ENCODE assay signal across 26 cellular contexts in genomic region chr19:18529782-18530181, GRCh38. TPM values are rescaled to one million over a fixed set of nuclear protein-coding genes. Genes with fewer than 3 reads are reported as not detected.
A peak's percentile ranks its signal among the peaks of the same experiment; 100 is the strongest.
DNase-seq lines count a peak whose midpoint lies in the region; ATAC-seq, FAIRE-seq and TF ChIP-seq lines count a peak whose summit lies in the region.
"Had no signal": no experiment of that assay in that cellular context is flagged by ENCODE, and none has a peak within 500 bp of the region (broad histone marks: within the 10 kb centered on the region; RNA-seq: fewer than 3 reads in every experiment).

No MANE protein-coding gene starts in this region.

- H4K8ac ChIP-seq in IMR-90 (ENCODE audit: low read depth in 2 of 2, low read length in 2 of 2): no peak overlapping the region

- peak; percentile 72 for ATAC-seq in IMR-90 (ENCODE audit: low read depth)
- peak; percentile 25 for ATAC-seq in K562
- ATAC-seq in stimulated activated effector memory CD8-positive, alpha-beta T cell treated with anti-CD3 and anti-CD28 coated beads, Interleukin-12 subunit alpha, Interleukin-12 subunit beta, amount 100 ng/mL, for 72 hours: peak; percentile 29
- ATAC-seq: GM12878 had no signal

- H2AFZ ChIP-seq in IMR-90 (replicated peaks; ENCODE audit: low read length, poor library complexity): no peak overlapping the region
- H2AFZ ChIP-seq in K562 (ENCODE audit: low read depth, low read length): no peak overlapping the region

- H3K4me2 ChIP-seq in IMR-90 (ENCODE audit: low read depth, low read length) (no peak overlapping the region), K562 (ENCODE audit: insufficient read depth, low read length) (no peak overlapping the region)

- TF ChIP-seq CTCF in IMR-90 (conservative IDR thresholded peaks at IDR 0.05; ENCODE audit: low read depth, low read length) (no peak), K562 (IDR thresholded peaks at IDR 0.05 in 2 of 3, conservative IDR thresholded peaks at IDR 0.05 in 1 of 3; ENCODE audit: insufficient read depth in 2 of 3, low read depth in 1 of 3, low read length in 3 of 3) (no peak)

- no peak overlapping the region for H2BK5ac ChIP-seq in IMR-90 (ENCODE audit: low read depth, low read length, poor library complexity, severe bottlenecking)

- H3K4me3 ChIP-seq in IMR-90 (ENCODE audit: insufficient read depth, low read depth, low read length) (no peak overlapping the region), K562 (no peak overlapping the region)
- H3K4me3 ChIP-seq: colonic mucosa, GM12878, lower lobe of right lung, spleen, stomach had no signal

- H3K79me2 ChIP-seq in K562 (ENCODE audit: control insufficient read depth, insufficient read depth, low read length): no peaks in the 10 kb centered on the region

- H2AK9ac ChIP-seq in IMR-90 (replicated peaks; ENCODE audit: low read depth, low read length, poor library complexity): peak overlapping the region; percentile 44

- H3K9me3 ChIP-seq in IMR-90 (ENCODE audit: control insufficient read depth, insufficient read depth, low read length) (no peaks in the 10 kb centered on the region), K562 (replicated peaks; ENCODE audit: control insufficient read depth, insufficient read depth, low read depth, low read length) (no peaks in the 10 kb centered on the region)
- H3K9me3 ChIP-seq: Caco-2, colonic mucosa, lower lobe of right lung, neutrophil, spleen, stomach had no signal

- peaks cover 42% of the 10 kb centered on the region for H3K36me3 Mint-ChIP-seq in stimulated activated effector memory CD8-positive, alpha-beta T cell treated with anti-CD3 and anti-CD28 coated beads, Interleukin-12 subunit alpha, Interleukin-12 subunit beta, amount 100 ng/mL, for 72 hours

- H3K9ac ChIP-seq in IMR-90 (ENCODE audit: low read depth, low read length): no peak overlapping the region
- H3K9ac ChIP-seq in K562 (ENCODE audit: insufficient read depth in 1 of 2, low read depth in 2 of 2, low read length in 2 of 2): no peak overlapping the region

- FAIRE-seq in K562 (lab: Jason Lieb, UNC): no peak
- FAIRE-seq: GM12878 had no signal

- CTCF ChIA-PET in IMR-90 (lab: Yijun Ruan, JAX): no interaction called here
- CTCF ChIA-PET in K562 (lab: Yijun Ruan, JAX; ENCODE audit: low intra/inter-chr PET ratio): no interaction called here

- POLR2A ChIA-PET in IMR-90 (lab: Charles Lee; ENCODE audit: unreplicated experiment) (no interaction called here), K562 (lab: Yijun Ruan, JAX) (interaction anchor here (1.2 kb wide), 1 partner anchor 10 kb away, joined by 5 read pairs; no protein-coding TSS in a partner anchor)

- BruUV-seq in IMR-90 (replicated peaks; lab: Mats Ljungman, UMichigan) (no TSS peak), K562 (replicated peaks; lab: Mats Ljungman, UMichigan) (no TSS peak)

- no peak overlapping the region for H3K4ac ChIP-seq in IMR-90 (ENCODE audit: low read depth, low read length)

- H3K27me3 ChIP-seq in IMR-90 (ENCODE audit: control insufficient read depth, insufficient read depth, low read length) (no peaks in the 10 kb centered on the region), K562 (ENCODE audit: control insufficient read depth in 2 of 2, insufficient read depth in 2 of 2, low read length in 2 of 2) (no peaks in the 10 kb centered on the region)
- H3K27me3 ChIP-seq: brain microvascular endothelial cell, colonic mucosa, neutrophil, spleen, stomach had no signal

- no peak overlapping the region for H3K18ac ChIP-seq in IMR-90 (ENCODE audit: low read depth, low read length)

- dilution Hi-C loops in IMR-90 (cut with HindIII; ENCODE audit: low sequenced_read_pairs, unreplicated experiment): no loop called here

- H3K4me3 Mint-ChIP-seq in stimulated activated effector memory CD8-positive, alpha-beta T cell treated with anti-CD3 and anti-CD28 coated beads, Interleukin-12 subunit alpha, Interleukin-12 subunit beta, amount 100 ng/mL, for 72 hours: no peak overlapping the region
- H3K4me3 Mint-ChIP-seq: type B pancreatic cell had no signal

- H3K4me1 ChIP-seq in IMR-90 (ENCODE audit: control insufficient read depth, insufficient read depth, low read length) (no peaks in the 10 kb centered on the region), K562 (replicated peaks in 1 of 2; ENCODE audit: control insufficient read depth in 2 of 2, insufficient read depth in 2 of 2, low read length in 2 of 2) (peaks cover 6 to 24% of the 10 kb centered on the region in 2 experiments; a peak in 4 of 5 replicates)
- H3K4me1 ChIP-seq: Caco-2, colonic mucosa, stomach had no signal

- TF ChIP-seq EP300 in K562 (IDR thresholded peaks at IDR 0.05; ENCODE audit: low read length): no peak

- H3K9me3 Mint-ChIP-seq in stimulated activated effector memory CD8-positive, alpha-beta T cell treated with anti-CD3 and anti-CD28 coated beads, Interleukin-12 subunit alpha, Interleukin-12 subunit beta, amount 100 ng/mL, for 72 hours: no peaks in the 10 kb centered on the region
- H3K9me3 Mint-ChIP-seq: type B pancreatic cell had no signal

- H3K27ac Mint-ChIP-seq in stimulated activated effector memory CD8-positive, alpha-beta T cell treated with anti-CD3 and anti-CD28 coated beads, Interleukin-12 subunit alpha, Interleukin-12 subunit beta, amount 100 ng/mL, for 72 hours: no peak overlapping the region
- H3K27ac Mint-ChIP-seq: type B pancreatic cell had no signal

- intact Hi-C loops in IMR-90 (cut with micrococcal nuclease): no loop called here
- intact Hi-C loops in K562 (cut with micrococcal nuclease): no loop called here

- H2AK5ac ChIP-seq in IMR-90 (ENCODE audit: low read depth, low read length): no peak overlapping the region

- no peaks in the 10 kb centered on the region for H3K4me1 Mint-ChIP-seq in stimulated activated effector memory CD8-positive, alpha-beta T cell treated with anti-CD3 and anti-CD28 coated beads, Interleukin-12 subunit alpha, Interleukin-12 subunit beta, amount 100 ng/mL, for 72 hours

- H2BK20ac ChIP-seq in IMR-90 (ENCODE audit: low read depth, low read length): no peak overlapping the region

- no peak overlapping the region for H3K23ac ChIP-seq in IMR-90 (ENCODE audit: low read depth, low read length)

- H4K91ac ChIP-seq in IMR-90 (ENCODE audit: insufficient read depth, low read depth, low read length): no peak overlapping the region

- peaks cover 3 to 11% of the 10 kb centered on the region in 2 experiments; a peak in 2 of 4 replicates for H3K79me1 ChIP-seq in IMR-90 (ENCODE audit: low read depth in 1 of 2, low read length in 2 of 2)

- no peak for TF ChIP-seq RAD21 in IMR-90 (IDR thresholded peaks at IDR 0.05; ENCODE audit: low read length)
- TF ChIP-seq RAD21 in K562 (CRISPR knock-in tag; conservative IDR thresholded peaks at IDR 0.05 in 1 of 2, IDR thresholded peaks at IDR 0.05 in 1 of 2): no peak

- no peak overlapping the region for H3K56ac ChIP-seq in IMR-90 (ENCODE audit: extremely low read depth, insufficient read depth, low read length)

- in situ Hi-C loops in IMR-90 (cut with MboI; ENCODE audit: low sequenced_read_pairs): no loop called here
- in situ Hi-C loops in K562 (cut with MboI): no loop called here
- in situ Hi-C loops in KBM-7 (cut with MboI; ENCODE audit: low pct_unique_long_range_greater_than_20kb, low sequenced_read_pairs): no loop called here

- H4K20me1 ChIP-seq in IMR-90 (ENCODE audit: insufficient read depth, low read length) (no peaks in the 10 kb centered on the region), K562 (replicated peaks; ENCODE audit: control insufficient read depth, insufficient read depth, low read length) (no peaks in the 10 kb centered on the region)

- H2BK15ac ChIP-seq in IMR-90 (ENCODE audit: low read depth, low read length): no peak overlapping the region

- H3K14ac ChIP-seq in IMR-90 (replicated peaks; ENCODE audit: low read depth, low read length): no peak overlapping the region

- peak; percentile 71 for DNase-seq in NCI-H82 (lab: John Stamatoyannopoulos, UW)
- DNase-seq in NCI-H82 treated with DMSO at 0.1 percent for 48 hours (lab: John Stamatoyannopoulos, UW; ENCODE audit: unreplicated experiment): no peak
- no peak for DNase-seq in IMR-90
- DNase-seq in K562 (ENCODE audit: extremely low read depth in 1 of 4, low spot score in 3 of 4): peak in 1 of 4 experiments; percentile 11
- DNase-seq in stimulated activated effector memory CD8-positive, alpha-beta T cell treated with anti-CD3 and anti-CD28 coated beads, Interleukin-12 subunit alpha, Interleukin-12 subunit beta, amount 100 ng/mL, for 72 hours (ENCODE audit: low spot score in 2 of 2): no peak
- no peak for DNase-seq in DMS114 treated with DMSO at 0.1 percent for 48 hours (lab: John Stamatoyannopoulos, UW; ENCODE audit: unreplicated experiment)
- DNase-seq in DMS53 treated with DMSO at 0.1 percent for 48 hours (lab: John Stamatoyannopoulos, UW; ENCODE audit: unreplicated experiment): no peak
- DNase-seq in KBM-7: no peak
- DNase-seq: 8988T; activated CD4-positive, alpha-beta T cell treated with anti-CD3 and anti-CD28 coated beads for 4 hours; activated effector memory CD4-positive, alpha-beta T cell treated with Interleukin-2 at 50 U/mL for 16 hours; brain microvascular endothelial cell; Caco-2; colonic mucosa; head of caudate nucleus; KG1; lower lobe of right lung; NCI-H187; NCI-H345; retina; spleen; stimulated activated CD4-positive, alpha-beta T cell treated with anti-CD3 and anti-CD28 coated beads, Interleukin-4, amount 100 ng/mL, for 24 hours; stomach had no signal

- H3K36me3 ChIP-seq in IMR-90 (ENCODE audit: control insufficient read depth, insufficient read depth, low read length) (peaks cover 26% of the 10 kb centered on the region), K562 (ENCODE audit: control insufficient read depth, insufficient read depth, low read length) (peaks cover 22% of the 10 kb centered on the region; the same call in 2 of the 3 replicates)
- H3K36me3 ChIP-seq: colonic mucosa had no signal

- 84% methylated on average over 4 of the region's 7 CpGs; no CpG with 5 or more reads in 1 of the 2 experiments for WGBS in IMR-90 (ENCODE audit: extremely low coverage in 2 of 2, insufficient read length in 1 of 2), 2 experiments
- whole genome bisulfite sequencing in K562 (ENCODE audit: insufficient coverage, low coverage, missing lambda C conversion rate): 84% methylated on average over 7 of the region's 7 CpGs

- no peak overlapping the region for H2BK120ac ChIP-seq in IMR-90 (ENCODE audit: low read depth, low read length)

- H4K5ac ChIP-seq in IMR-90 (ENCODE audit: low read depth, low read length): no peak overlapping the region

- H3K9me1 ChIP-seq in IMR-90 (ENCODE audit: insufficient read depth, low read length) (peaks cover 8% of the 10 kb centered on the region; the same call in 1 of the 2 replicates), K562 (ENCODE audit: control insufficient read depth, insufficient read depth, low read length) (no peaks in the 10 kb centered on the region)

- H3K27ac ChIP-seq in IMR-90 (ENCODE audit: insufficient read depth, low read length) (no peak overlapping the region), K562 (ENCODE audit: extremely low read depth, low read depth, low read length) (no peak overlapping the region)
- H3K27ac ChIP-seq: brain microvascular endothelial cell, colonic mucosa, lower lobe of right lung, neutrophil, spleen, stomach had no signal

- no peak for TF ChIP-seq POLR2A in IMR-90 (IDR thresholded peaks at IDR 0.05; ENCODE audit: low read depth, low read length)
- no peak for TF ChIP-seq POLR2A in K562 (conservative IDR thresholded peaks at IDR 0.05)

RNA-seq across cellular contexts. Expression of gene ELL, which starts 7.9 kb away (rescaled TPM):
- total RNA-seq in IMR-90 (2012; rRNA removed): 6.3 and 6.7 TPM in 2 replicates
- polyA plus RNA-seq in IMR-90 (2012; rRNA removed): 13.1 and 15.0 TPM in 2 replicates
- polyA plus RNA-seq in IMR-90 (2012; cell fraction: cytosol; rRNA removed): 6.3 and 15.8 TPM in 2 replicates
- 23.8 and 42.6 TPM in 2 replicates for polyA plus RNA-seq in IMR-90 (2012; cell fraction: nucleus; rRNA removed; ENCODE audit: low replicate concordance)
- total RNA-seq in K562 (2011; cell fraction: chromatin; rRNA removed; ENCODE audit: low replicate concordance): 26.9 and 68.3 TPM in 2 replicates
- total RNA-seq in K562 (2011; cell fraction: nucleolus; rRNA removed): 36.6 and 44.4 TPM in 2 replicates
- 26.0 and 26.8 TPM in 2 replicates for total RNA-seq in K562 (2011; cell fraction: nucleoplasm; rRNA removed)
- total RNA-seq in K562 (2014; rRNA removed): 12.9 and 16.3 TPM in 2 replicates
- total RNA-seq in K562 (2014; rRNA removed; fragmentation: Illumina TruSeq; extraction: Trizol): 2.8 and 3.2 TPM in 2 replicates
- 5.4 and 6.0 TPM in 2 replicates for total RNA-seq in K562 (2015; rRNA removed; fragmentation: Illumina TruSeq; extraction: Trizol)
- 22.1 and 22.5 TPM in 2 replicates for total RNA-seq in K562 (2021)
- polyA plus RNA-seq in K562 (2011; rRNA removed): 4.0 and 9.2 TPM in 2 replicates
- polyA plus RNA-seq in K562 (2011; cell fraction: cytosol; rRNA removed): 4.9 and 11.1 TPM in 2 replicates
- polyA plus RNA-seq in K562 (2011; cell fraction: nucleus; rRNA removed): 14.6 and 22.8 TPM in 2 replicates
- polyA plus RNA-seq in K562 (2012): 12.3 and 14.0 TPM in 2 replicates
- polyA plus RNA-seq in K562 (2014; fragmentation: Illumina TruSeq; extraction: Trizol): 4.1 and 9.6 TPM in 2 replicates
- polyA plus RNA-seq in K562 (2014; fragmentation: Nextera tagmentation; extraction: Ambion mirVana): under 1 TPM; 0.24 to 0.45 TPM
- 9.0 and 13.2 TPM in 2 replicates for polyA plus RNA-seq in K562 (2014; rRNA removed)
- polyA minus RNA-seq in K562 (2011; rRNA and poly(A)+ RNA removed): 2.8 and 4.1 TPM in 2 replicates
- 7.6 and 14.9 TPM in 2 replicates for polyA minus RNA-seq in K562 (2011; cell fraction: cytosol; rRNA and poly(A)+ RNA removed)
- polyA minus RNA-seq in K562 (2011; cell fraction: nucleus; rRNA and poly(A)+ RNA removed): 7.0 and 10.7 TPM in 2 replicates

RNA-seq across cellular contexts. Expression of gene FKBP8, which starts 13.6 kb away (rescaled TPM):
- total RNA-seq in IMR-90 (2012; rRNA removed) (134 and 153 TPM in 2 replicates), K562 (2014; rRNA removed) (234 and 260 TPM in 2 replicates), K562 (2014; rRNA removed; fragmentation: Illumina TruSeq; extraction: Trizol) (16.0 and 21.8 TPM in 2 replicates), K562 (2015; rRNA removed; fragmentation: Illumina TruSeq; extraction: Trizol) (104 and 106 TPM in 2 replicates), K562 (2021) (228 and 236 TPM in 2 replicates)
- polyA plus RNA-seq in IMR-90 (2012; rRNA removed) (289 and 312 TPM in 2 replicates), K562 (2011; rRNA removed) (116 and 176 TPM in 2 replicates), K562 (2014; fragmentation: Illumina TruSeq; extraction: Trizol) (62.5 and 201 TPM in 2 replicates), K562 (2014; fragmentation: Nextera tagmentation; extraction: Ambion mirVana) (1 to 10 TPM in 1 of 2 experiments, under 1 TPM in 1; 0.46 to 1.0 TPM), K562 (2014; rRNA removed) (168 and 203 TPM in 2 replicates)
- polyA plus RNA-seq in IMR-90 (2012; cell fraction: cytosol; rRNA removed): 290 and 383 TPM in 2 replicates
- polyA plus RNA-seq in IMR-90 (2012; cell fraction: nucleus; rRNA removed; ENCODE audit: low replicate concordance): 283 and 393 TPM in 2 replicates
- total RNA-seq in K562 (2011; cell fraction: chromatin; rRNA removed; ENCODE audit: low replicate concordance): 26.1 and 86.1 TPM in 2 replicates
- total RNA-seq in K562 (2011; cell fraction: nucleolus; rRNA removed): 93.6 and 114 TPM in 2 replicates
- total RNA-seq in K562 (2011; cell fraction: nucleoplasm; rRNA removed): 59.8 and 63.9 TPM in 2 replicates
- 199 and 396 TPM in 2 replicates for polyA plus RNA-seq in K562 (2011; cell fraction: cytosol; rRNA removed)
- 128 and 178 TPM in 2 replicates for polyA plus RNA-seq in K562 (2011; cell fraction: nucleus; rRNA removed)
- 173 and 302 TPM in 2 replicates for polyA plus RNA-seq in K562 (2012)
- polyA minus RNA-seq in K562 (2011; rRNA and poly(A)+ RNA removed): 28.0 and 49.7 TPM in 2 replicates
- polyA minus RNA-seq in K562 (2011; cell fraction: cytosol; rRNA and poly(A)+ RNA removed): 138 and 159 TPM in 2 replicates
- 35.5 and 49.0 TPM in 2 replicates for polyA minus RNA-seq in K562 (2011; cell fraction: nucleus; rRNA and poly(A)+ RNA removed)

RNA-seq across cellular contexts. Expression of gene KXD1, which starts 27.9 kb away (rescaled TPM):
- total RNA-seq in IMR-90 (2012; rRNA removed) (66.7 and 89.2 TPM in 2 replicates), K562 (2014; rRNA removed) (133 and 147 TPM in 2 replicates), K562 (2014; rRNA removed; fragmentation: Illumina TruSeq; extraction: Trizol) (48.7 and 66.2 TPM in 2 replicates), K562 (2015; rRNA removed; fragmentation: Illumina TruSeq; extraction: Trizol) (80.5 and 83.3 TPM in 2 replicates), K562 (2021) (114 and 118 TPM in 2 replicates)
- polyA plus RNA-seq in IMR-90 (2012; rRNA removed) (196 and 253 TPM in 2 replicates), K562 (2011; rRNA removed) (159 and 217 TPM in 2 replicates), K562 (2014; fragmentation: Illumina TruSeq; extraction: Trizol) (191 and 210 TPM in 2 replicates), K562 (2014; fragmentation: Nextera tagmentation; extraction: Ambion mirVana) (10 to 100 TPM; 21.9 to 41.3 TPM), K562 (2014; rRNA removed) (153 and 177 TPM in 2 replicates)
- 76.4 and 143 TPM in 2 replicates for polyA plus RNA-seq in IMR-90 (2012; cell fraction: cytosol; rRNA removed)
- 116 and 178 TPM in 2 replicates for polyA plus RNA-seq in IMR-90 (2012; cell fraction: nucleus; rRNA removed; ENCODE audit: low replicate concordance)
- 91.9 and 173 TPM in 2 replicates for total RNA-seq in K562 (2011; cell fraction: chromatin; rRNA removed; ENCODE audit: low replicate concordance)
- total RNA-seq in K562 (2011; cell fraction: nucleolus; rRNA removed): 110 and 120 TPM in 2 replicates
- total RNA-seq in K562 (2011; cell fraction: nucleoplasm; rRNA removed): 109 and 127 TPM in 2 replicates
- polyA plus RNA-seq in K562 (2011; cell fraction: cytosol; rRNA removed): 242 and 309 TPM in 2 replicates
- 149 and 198 TPM in 2 replicates for polyA plus RNA-seq in K562 (2011; cell fraction: nucleus; rRNA removed)
- polyA plus RNA-seq in K562 (2012): 146 and 182 TPM in 2 replicates
- 64.2 and 93.8 TPM in 2 replicates for polyA minus RNA-seq in K562 (2011; rRNA and poly(A)+ RNA removed)
- polyA minus RNA-seq in K562 (2011; cell fraction: cytosol; rRNA and poly(A)+ RNA removed): 88.9 and 91.1 TPM in 2 replicates
- 27.5 and 34.8 TPM in 2 replicates for polyA minus RNA-seq in K562 (2011; cell fraction: nucleus; rRNA and poly(A)+ RNA removed)

RNA-seq across cellular contexts. Expression of gene UBA52, which starts 41.9 kb away (rescaled TPM):
- total RNA-seq in IMR-90 (2012; rRNA removed): 1,030 and 1,144 TPM in 2 replicates
- polyA plus RNA-seq in IMR-90 (2012; rRNA removed): 2,778 and 3,008 TPM in 2 replicates
- 3,160 and 3,447 TPM in 2 replicates for polyA plus RNA-seq in IMR-90 (2012; cell fraction: cytosol; rRNA removed)
- polyA plus RNA-seq in IMR-90 (2012; cell fraction: nucleus; rRNA removed; ENCODE audit: low replicate concordance): 792 and 822 TPM in 2 replicates
- total RNA-seq in K562 (2011; cell fraction: chromatin; rRNA removed; ENCODE audit: low replicate concordance): 157 and 351 TPM in 2 replicates
- total RNA-seq in K562 (2011; cell fraction: nucleolus; rRNA removed): 427 and 474 TPM in 2 replicates
- total RNA-seq in K562 (2011; cell fraction: nucleoplasm; rRNA removed): 616 and 1,019 TPM in 2 replicates
- 1,110 and 1,524 TPM in 2 replicates for total RNA-seq in K562 (2014; rRNA removed)
- 1,512 and 1,662 TPM in 2 replicates for total RNA-seq in K562 (2014; rRNA removed; fragmentation: Illumina TruSeq; extraction: Trizol)
- 1,433 and 1,470 TPM in 2 replicates for total RNA-seq in K562 (2015; rRNA removed; fragmentation: Illumina TruSeq; extraction: Trizol)
- total RNA-seq in K562 (2021): 2,028 and 2,215 TPM in 2 replicates
- 1,733 and 2,197 TPM in 2 replicates for polyA plus RNA-seq in K562 (2011; rRNA removed)
- 4,493 and 4,718 TPM in 2 replicates for polyA plus RNA-seq in K562 (2011; cell fraction: cytosol; rRNA removed)
- 1,163 and 1,235 TPM in 2 replicates for polyA plus RNA-seq in K562 (2011; cell fraction: nucleus; rRNA removed)
- 2,878 and 4,513 TPM in 2 replicates for polyA plus RNA-seq in K562 (2012)
- 2,671 and 2,751 TPM in 2 replicates for polyA plus RNA-seq in K562 (2014; fragmentation: Illumina TruSeq; extraction: Trizol)
- polyA plus RNA-seq in K562 (2014; fragmentation: Nextera tagmentation; extraction: Ambion mirVana): 1,000 to 10,000 TPM; 2,213 to 2,563 TPM
- polyA plus RNA-seq in K562 (2014; rRNA removed): 1,690 and 2,247 TPM in 2 replicates
- 1,555 and 1,880 TPM in 2 replicates for polyA minus RNA-seq in K562 (2011; rRNA and poly(A)+ RNA removed)
- 757 and 815 TPM in 2 replicates for polyA minus RNA-seq in K562 (2011; cell fraction: cytosol; rRNA and poly(A)+ RNA removed)
- 165 and 281 TPM in 2 replicates for polyA minus RNA-seq in K562 (2011; cell fraction: nucleus; rRNA and poly(A)+ RNA removed)

RNA-seq across cellular contexts. Expression of gene REX1BD, which starts 58.8 kb away (rescaled TPM):
- total RNA-seq in IMR-90 (2012; rRNA removed) (14.2 and 19.2 TPM in 2 replicates), K562 (2014; rRNA removed) (118 and 136 TPM in 2 replicates), K562 (2014; rRNA removed; fragmentation: Illumina TruSeq; extraction: Trizol) (4.8 and 7.2 TPM in 2 replicates), K562 (2015; rRNA removed; fragmentation: Illumina TruSeq; extraction: Trizol) (17.4 and 17.7 TPM in 2 replicates), K562 (2021) (78.5 and 87.0 TPM in 2 replicates)
- polyA plus RNA-seq in IMR-90 (2012; rRNA removed) (44.6 and 68.7 TPM in 2 replicates), K562 (2011; rRNA removed) (13.8 and 19.2 TPM in 2 replicates), K562 (2014; fragmentation: Illumina TruSeq; extraction: Trizol) (5.7 and 8.4 TPM in 2 replicates), K562 (2014; fragmentation: Nextera tagmentation; extraction: Ambion mirVana) (1 to 10 TPM; 1.9 to 4.7 TPM), K562 (2014; rRNA removed) (102 and 115 TPM in 2 replicates)
- polyA plus RNA-seq in IMR-90 (2012; cell fraction: cytosol; rRNA removed): 147 and 160 TPM in 2 replicates
- polyA plus RNA-seq in IMR-90 (2012; cell fraction: nucleus; rRNA removed; ENCODE audit: low replicate concordance): 295 and 606 TPM in 2 replicates
- 18.7 and 60.0 TPM in 2 replicates for total RNA-seq in K562 (2011; cell fraction: chromatin; rRNA removed; ENCODE audit: low replicate concordance)
- total RNA-seq in K562 (2011; cell fraction: nucleolus; rRNA removed): 56.3 and 62.2 TPM in 2 replicates
- 43.5 and 57.0 TPM in 2 replicates for total RNA-seq in K562 (2011; cell fraction: nucleoplasm; rRNA removed)
- 34.7 and 78.2 TPM in 2 replicates for polyA plus RNA-seq in K562 (2011; cell fraction: cytosol; rRNA removed)
- 180 and 217 TPM in 2 replicates for polyA plus RNA-seq in K562 (2011; cell fraction: nucleus; rRNA removed)
- 58.6 and 65.4 TPM in 2 replicates for polyA plus RNA-seq in K562 (2012)
- polyA minus RNA-seq in K562 (2011; rRNA and poly(A)+ RNA removed): 1.2 and 1.4 TPM in 2 replicates
- polyA minus RNA-seq in K562 (2011; cell fraction: cytosol; rRNA and poly(A)+ RNA removed): 11.4 and 17.5 TPM in 2 replicates
- polyA minus RNA-seq in K562 (2011; cell fraction: nucleus; rRNA and poly(A)+ RNA removed): 9.3 and 9.8 TPM in 2 replicates
